2 cellular contexts compared by ENCODE assay signal in the genomic region with DNA sequence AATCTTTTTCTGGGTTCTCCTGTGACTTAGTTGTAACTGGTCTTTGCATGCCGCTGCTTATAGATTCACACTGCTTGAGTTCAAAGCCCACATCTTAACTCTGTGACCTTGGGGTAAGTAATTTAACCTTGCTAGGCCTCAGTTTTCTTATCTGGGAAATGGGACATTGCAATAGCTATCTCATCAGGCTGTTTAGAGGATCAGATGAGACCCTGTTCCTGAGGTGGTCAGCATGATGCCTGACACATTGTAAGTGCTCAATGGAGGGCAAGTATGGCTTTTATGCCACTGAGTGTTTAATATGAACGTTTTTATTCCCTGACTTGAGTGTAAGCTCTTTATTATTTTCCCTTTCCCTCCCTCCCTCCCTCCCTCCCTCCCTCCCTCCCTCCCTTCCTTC.
A peak's percentile ranks its signal among the peaks of the same experiment; 100 is the strongest.
TF ChIP-seq lines count a peak whose summit lies in the region.

No MANE protein-coding gene starts in this region.

TF ChIP-seq in IMR-90, 13 proteins besides CTCF, POLR2A, EP300 and RAD21:
- TF ChIP-seq SMC3 (IDR thresholded peaks at IDR 0.05; ENCODE audit: low read depth, low read length) (no peak), MAFK (IDR thresholded peaks at IDR 0.05; ENCODE audit: low read depth, low read length) (no peak), FOS (IDR thresholded peaks at IDR 0.05; ENCODE audit: low read depth, low read length) (no peak), MXI1 (IDR thresholded peaks at IDR 0.05; ENCODE audit: borderline replicate concordance, low read depth, low read length) (no peak), RCOR1 (IDR thresholded peaks at IDR 0.05; ENCODE audit: insufficient replicate concordance, low read length) (no peak), RFX5 (IDR thresholded peaks at IDR 0.05; ENCODE audit: low read depth, low read length) (no peak), MAZ (IDR thresholded peaks at IDR 0.05; ENCODE audit: borderline replicate concordance, low read depth, low read length) (no peak), BHLHE40 (IDR thresholded peaks at IDR 0.05; ENCODE audit: low read depth, low read length) (no peak), NFE2L2 (IDR thresholded peaks at IDR 0.05; ENCODE audit: low read depth, low read length) (no peak), ELK1 (IDR thresholded peaks at IDR 0.05; ENCODE audit: borderline replicate concordance, low read depth, low read length) (no peak), CHD1 (IDR thresholded peaks at IDR 0.05; ENCODE audit: low read depth, low read length) (no peak), CEBPB (IDR thresholded peaks at IDR 0.05; ENCODE audit: low read depth, low read length) (no peak)
- TF ChIP-seq, protein P1, sequence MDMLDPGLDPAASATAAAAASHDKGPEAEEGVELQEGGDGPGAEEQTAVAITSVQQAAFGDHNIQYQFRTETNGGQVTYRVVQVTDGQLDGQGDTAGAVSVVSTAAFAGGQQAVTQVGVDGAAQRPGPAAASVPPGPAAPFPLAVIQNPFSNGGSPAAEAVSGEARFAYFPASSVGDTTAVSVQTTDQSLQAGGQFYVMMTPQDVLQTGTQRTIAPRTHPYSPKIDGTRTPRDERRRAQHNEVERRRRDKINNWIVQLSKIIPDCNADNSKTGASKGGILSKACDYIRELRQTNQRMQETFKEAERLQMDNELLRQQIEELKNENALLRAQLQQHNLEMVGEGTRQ (IDR thresholded peaks at IDR 0.05; ENCODE audit: low read depth, low read length) = no peak

TF ChIP-seq in K562, 482 proteins besides CTCF, POLR2A, EP300 and RAD21:
- TF ChIP-seq HNRNPK (IDR thresholded peaks at IDR 0.05; ENCODE audit: low read depth, low read length, poor library complexity, severe bottlenecking) (peak; percentile 76), PCBP2 (IDR thresholded peaks at IDR 0.05; ENCODE audit: low read depth, low read length, poor library complexity, severe bottlenecking) (peak; percentile 69), ZNF830 (CRISPR knock-in tag; IDR thresholded peaks at IDR 0.05) (no peak), ADNP (tag; IDR thresholded peaks at IDR 0.05) (peak; percentile 84), ARNT (IDR thresholded peaks at IDR 0.05) (peak in 1 of 2 experiments; percentile 55; a peak in 1 of 4 replicates), POU5F1 (IDR thresholded peaks at IDR 0.05; ENCODE audit: borderline replicate concordance, low read depth, low read length, partially characterized antibody) (peak; percentile 6), PCBP1 (IDR thresholded peaks at IDR 0.05; ENCODE audit: low read depth, low read length, poor library complexity, severe bottlenecking) (peak; percentile 77), ZNF512 (tag; IDR thresholded peaks at IDR 0.05) (peak; percentile 34; the same call in 1 of the 2 replicates), SMARCA5 (IDR thresholded peaks at IDR 0.05) (peak; percentile 59; the same call in 1 of the 2 replicates), PHF20 (IDR thresholded peaks at IDR 0.05; ENCODE audit: partially characterized antibody) (peak; percentile 76), BCOR (IDR thresholded peaks at IDR 0.05) (peak; percentile 98), CHD4 (IDR thresholded peaks at IDR 0.05; ENCODE audit: insufficient read depth, insufficient replicate concordance, low read depth, low read length, poor library complexity, severe bottlenecking) (peak; percentile 9), RBM25 (IDR thresholded peaks at IDR 0.05; ENCODE audit: low read depth, low read length, severe bottlenecking) (peak; percentile 96), KDM1A (IDR thresholded peaks at IDR 0.05) (peak; percentile 85 to 92), ZNF77 (CRISPR knock-in tag; IDR thresholded peaks at IDR 0.05) (no peak), HDAC2 (IDR thresholded peaks at IDR 0.05) (peak; percentile 51; the same call in 1 of the 2 replicates), ESRRA (IDR thresholded peaks at IDR 0.05; ENCODE audit: borderline replicate concordance, low read depth) (peak; percentile 100), HEY1 (CRISPR knock-in tag; IDR thresholded peaks at IDR 0.05; ENCODE audit: borderline replicate concordance) (peak; percentile 22; the same call in 1 of the 2 replicates), ZFP30 (CRISPR knock-in tag; IDR thresholded peaks at IDR 0.05; ENCODE audit: borderline replicate concordance) (no peak), ZSCAN29 (IDR thresholded peaks at IDR 0.05) (no peak), CBX3 (IDR thresholded peaks at IDR 0.05; ENCODE audit: borderline replicate concordance in 1 of 2, low read length in 2 of 2) (peak in 1 of 2 experiments; percentile 77; a peak in 2 of 3 replicates), HNRNPL (IDR thresholded peaks at IDR 0.05; ENCODE audit: low read depth, low read length) (no peak)
- TF ChIP-seq, protein P2, sequence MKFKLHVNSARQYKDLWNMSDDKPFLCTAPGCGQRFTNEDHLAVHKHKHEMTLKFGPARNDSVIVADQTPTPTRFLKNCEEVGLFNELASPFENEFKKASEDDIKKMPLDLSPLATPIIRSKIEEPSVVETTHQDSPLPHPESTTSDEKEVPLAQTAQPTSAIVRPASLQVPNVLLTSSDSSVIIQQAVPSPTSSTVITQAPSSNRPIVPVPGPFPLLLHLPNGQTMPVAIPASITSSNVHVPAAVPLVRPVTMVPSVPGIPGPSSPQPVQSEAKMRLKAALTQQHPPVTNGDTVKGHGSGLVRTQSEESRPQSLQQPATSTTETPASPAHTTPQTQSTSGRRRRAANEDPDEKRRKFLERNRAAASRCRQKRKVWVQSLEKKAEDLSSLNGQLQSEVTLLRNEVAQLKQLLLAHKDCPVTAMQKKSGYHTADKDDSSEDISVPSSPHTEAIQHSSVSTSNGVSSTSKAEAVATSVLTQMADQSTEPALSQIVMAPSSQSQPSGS (CRISPR knock-in tag; IDR thresholded peaks at IDR 0.05) = no peak
